ENCODE assay signal across 9 cellular contexts in genomic region chr18:52288403-52289004, GRCh38. TPM values are rescaled to one million over a fixed set of nuclear protein-coding genes. Genes with fewer than 3 reads are reported as not detected.
DNase-seq lines count a peak whose midpoint lies in the region; ATAC-seq and TF ChIP-seq lines count a peak whose summit lies in the region.
"Had no signal": no experiment of that assay in that cellular context is flagged by ENCODE, and none has a peak within 500 bp of the region (broad histone marks: within the 10 kb centered on the region; RNA-seq: fewer than 3 reads in every experiment).

No MANE protein-coding gene starts in this region.

- H3K36me3 Mint-ChIP-seq in H9 (ENCODE audit: insufficient read depth in 1 of 3, low read depth in 3 of 3) = peaks cover 0 to 2% (median 0%) of the 10 kb centered on the region in 3 experiments; a peak in 1 of 7 replicates

- H3K4me2 ChIP-seq in H9 (ENCODE audit: insufficient read depth, insufficient read length, low read length) = no peak overlapping the region

- no CpG with 5 or more reads among the region's 7 CpGs for WGBS in H9 (ENCODE audit: extremely low coverage, insufficient read length, low lambda C conversion rate)

- TF ChIP-seq CTCF in H9 (conservative IDR thresholded peaks at IDR 0.05) = peak; percentile 97

- H4K91ac ChIP-seq in H9 (ENCODE audit: insufficient read length, low read depth, low read length) = no peak overlapping the region

- no peaks in the 10 kb centered on the region for H3K9me3 ChIP-seq in H9 (ENCODE audit: control insufficient read depth, low read depth, low read length)

- H3K9ac ChIP-seq in H9 (ENCODE audit: extremely low read depth, insufficient read length, low read length) = no peak overlapping the region

- H3K23me2 ChIP-seq in H9 (ENCODE audit: insufficient read length, low read depth, low read length, poor library complexity, severe bottlenecking) = no peaks in the 10 kb centered on the region

- H2AFZ ChIP-seq in H9 (ENCODE audit: low read length) = peak overlapping the region; percentile 32

- no peak overlapping the region for H3K4me3 Mint-ChIP-seq in H9

- H3K4ac ChIP-seq in H9 (ENCODE audit: low read depth, low read length) = no peak overlapping the region

- no peak overlapping the region for H4K8ac ChIP-seq in H9 (replicated peaks; ENCODE audit: insufficient read length, low read depth, low read length)

- H3K18ac ChIP-seq in H9 (ENCODE audit: insufficient read length, low read depth, low read length) = no peak overlapping the region

- no peak overlapping the region for H4K5ac ChIP-seq in H9 (ENCODE audit: insufficient read length, low read depth, low read length)

- no peak overlapping the region for H3K14ac ChIP-seq in H9 (ENCODE audit: insufficient read depth, low read length)

- no peak overlapping the region for H2AK5ac ChIP-seq in H9 (ENCODE audit: insufficient read length, low read length)

- H3K27ac ChIP-seq in H9 (ENCODE audit: insufficient read length, low read depth, low read length) = no peak overlapping the region

- peaks cover 8% of the 10 kb centered on the region for H3K4me1 ChIP-seq in H9 (ENCODE audit: insufficient read depth, low read length)

- no peaks in the 10 kb centered on the region; the same call in 1 of the 2 replicates for H3K27me3 Mint-ChIP-seq in H9 (ENCODE audit: low read depth)

- DNase-seq in NCI-H510A treated with DMSO at 0.1 percent for 48 hours (lab: John Stamatoyannopoulos, UW) (peak; percentile 20), NCI-H510A (lab: John Stamatoyannopoulos, UW) (no peak), H9 (peak; percentile 63), NCI-H69 (lab: John Stamatoyannopoulos, UW) (peak; percentile 81), germinal center (ENCODE audit: low spot score) (peak; percentile 6), NCI-H446 treated with DMSO at 0.1 percent for 48 hours (lab: John Stamatoyannopoulos, UW) (no peak), GM19238 (ENCODE audit: insufficient read length, low spot score) (no peak)

- H3K4me1 Mint-ChIP-seq in H9 = peaks cover 9 to 20% of the 10 kb centered on the region in 2 experiments

- no peak overlapping the region for H2BK12ac ChIP-seq in H9 (ENCODE audit: insufficient read length, low read depth, low read length)

- no peaks in the 10 kb centered on the region for H3K27me3 ChIP-seq in H9 (ENCODE audit: insufficient read depth, low read length)

- no peak overlapping the region for H2BK20ac ChIP-seq in H9 (ENCODE audit: low read depth, low read length, poor library complexity, severe bottlenecking)

- no peak overlapping the region for H2BK120ac ChIP-seq in H9 (ENCODE audit: low read depth, low read length, poor library complexity, severe bottlenecking)

- no peak for ATAC-seq in GM19397 (IDR thresholded peaks at IDR 0.05; ENCODE audit: unreplicated experiment)

- no peak overlapping the region for H3K56ac ChIP-seq in H9 (ENCODE audit: insufficient read length, low read depth, low read length)

- no peak overlapping the region for H3K23ac ChIP-seq in H9 (ENCODE audit: insufficient read length, low read depth, low read length)

- H3K9me3 Mint-ChIP-seq in H9 = no peaks in the 10 kb centered on the region

- H3K79me2 ChIP-seq in H9 (ENCODE audit: insufficient read depth, low read length) = no peaks in the 10 kb centered on the region

- no peak overlapping the region for H3K27ac Mint-ChIP-seq in H9

- H4K20me1 ChIP-seq in H9 (ENCODE audit: control insufficient read depth, insufficient read depth, insufficient read length) = no peaks in the 10 kb centered on the region

- no peaks in the 10 kb centered on the region for H3K79me1 ChIP-seq in H9 (ENCODE audit: insufficient read depth, low read depth, low read length, poor library complexity, severe bottlenecking)

- no peak overlapping the region for H3T11ph ChIP-seq in H9 (ENCODE audit: low read length)

- peak overlapping the region; percentile 12; the same call in 1 of the 2 replicates for H2BK15ac ChIP-seq in H9 (ENCODE audit: low read depth, low read length)

- no peak overlapping the region for H2BK5ac ChIP-seq in H9 (ENCODE audit: insufficient read length, low read length)

RNA-seq across cellular contexts. Expression of gene DCC, which starts 51.5 kb away (rescaled TPM):
- 0.35 TPM in 2 replicates for total RNA-seq in H9 (2021)
- total RNA-seq: lung microvascular endothelial cell had no signal

Comparison
In these comparisons a context has a peak if more than half of its experiments do, and no peak if none do; other contexts are left out.
1. DNase-seq: peak in NCI-H510A treated with DMSO at 0.1 percent for 48 hours (single experiment), H9 (single experiment), NCI-H69 (single experiment) and germinal center (single experiment); none in NCI-H510A (single experiment), NCI-H446 treated with DMSO at 0.1 percent for 48 hours (single experiment) and GM19238 (single experiment).